9 cellular contexts compared by ENCODE assay signal in genomic region chr7:5773661-5774086, GRCh38. TPM values are rescaled to one million over a fixed set of nuclear protein-coding genes. Genes with fewer than 3 reads are reported as not detected.
DNase-seq lines count a peak whose midpoint lies in the region; ATAC-seq, FAIRE-seq and TF ChIP-seq lines count a peak whose summit lies in the region.
"Had no signal": no experiment of that assay in that cellular context is flagged by ENCODE, and none has a peak within 500 bp of the region (broad histone marks: within the 10 kb centered on the region; RNA-seq: fewer than 3 reads in every experiment).

No MANE protein-coding gene starts in this region.

- H3K4me3 ChIP-seq in AG04450 (ENCODE audit: low read depth, low read length) (no peak overlapping the region), mesenchymal stem cell (ENCODE audit: insufficient read depth in 1 of 2, low read depth in 1 of 2, low read length in 2 of 2) (no peak overlapping the region), kidney (ENCODE audit: low read length in 2 of 2) (no peak overlapping the region)
- H3K4me3 ChIP-seq: GM12878 had no signal

- H2BK5ac ChIP-seq in mesenchymal stem cell (ENCODE audit: low read depth, low read length, poor library complexity, severe bottlenecking) = no peak overlapping the region

- peaks cover 63% of the 10 kb centered on the region for H3K4me1 Mint-ChIP-seq in activated T-cell treated with anti-CD3 and anti-CD28 coated beads, Interleukin-2, amount 50 U/mL, for 72 hours (ENCODE audit: low read depth)

- peak overlapping the region; percentile 94 for H3K27ac Mint-ChIP-seq in activated T-cell treated with anti-CD3 and anti-CD28 coated beads, Interleukin-2, amount 50 U/mL, for 72 hours

- no peaks in the 10 kb centered on the region for H3K79me1 ChIP-seq in mesenchymal stem cell (replicated peaks; ENCODE audit: low read length, poor library complexity, severe bottlenecking)

- H4K8ac ChIP-seq in mesenchymal stem cell (ENCODE audit: low read length) = no peak overlapping the region

- no peak overlapping the region for H2BK15ac ChIP-seq in mesenchymal stem cell (ENCODE audit: low read depth, poor library complexity, severe bottlenecking)

- intact Hi-C loops in kidney (cut with DNase I) = no loop called here

- no peak for FAIRE-seq in kidney (lab: Jason Lieb, UNC)
- FAIRE-seq: GM12878 had no signal

- H3K4me1 ChIP-seq in mesenchymal stem cell (ENCODE audit: control insufficient read depth, insufficient read depth, low read depth, low read length) (peaks cover 12% of the 10 kb centered on the region), kidney (ENCODE audit: control insufficient read depth in 1 of 2, insufficient read depth in 1 of 2, low read depth in 1 of 2, low read length in 2 of 2) (no peaks in the 10 kb centered on the region)

- H3K9ac ChIP-seq in mesenchymal stem cell (ENCODE audit: low read length) (peak overlapping the region; percentile 57), kidney (ENCODE audit: low read length in 2 of 2) (no peak overlapping the region)

- TF ChIP-seq EP300 in Ishikawa (IDR thresholded peaks at IDR 0.05; ENCODE audit: borderline replicate concordance) = no peak

- H3K4me3 Mint-ChIP-seq in activated T-cell treated with anti-CD3 and anti-CD28 coated beads, Interleukin-2, amount 50 U/mL, for 72 hours = peak overlapping the region; percentile 55 to 76

- no peak for TF ChIP-seq RAD21 in Ishikawa (IDR thresholded peaks at IDR 0.05; ENCODE audit: low read depth)

- POLR2A ChIA-PET in AG04450 (lab: Yijun Ruan, JAX) = interaction anchor here (0.7 kb wide), 1 partner anchor 115 kb away, joined by 3 read pairs; no protein-coding TSS in a partner anchor

- H3K9me3 ChIP-seq in AG04450 (ENCODE audit: control insufficient read depth, insufficient read depth, low read length) = no peaks in the 10 kb centered on the region
- no peaks in the 10 kb centered on the region for H3K9me3 ChIP-seq in mesenchymal stem cell (ENCODE audit: control insufficient read depth, low read length)
- H3K9me3 ChIP-seq in kidney (ENCODE audit: control insufficient read depth in 1 of 2, low read length in 2 of 2) = no peaks in the 10 kb centered on the region

- CTCF ChIA-PET in AG04450 (lab: Charles Lee) = no interaction called here

- peak; percentile 68 to 72 for ATAC-seq in activated T-cell treated with anti-CD3 and anti-CD28 coated beads, Interleukin-2, amount 50 U/mL, for 72 hours (replicated peaks in 1 of 2)
- ATAC-seq: GM12878 had no signal

- H3K23ac ChIP-seq in mesenchymal stem cell (ENCODE audit: low read length in 2 of 2) = no peak overlapping the region

- H3K36me3 ChIP-seq in mesenchymal stem cell (ENCODE audit: control insufficient read depth in 1 of 2, insufficient read depth in 2 of 2, low read depth in 1 of 2, low read length in 2 of 2) = peaks cover 10 to 23% of the 10 kb centered on the region in 2 experiments
- H3K36me3 ChIP-seq in kidney (ENCODE audit: control insufficient read depth in 1 of 2, insufficient read depth in 2 of 2, low read length in 2 of 2) = no peaks in the 10 kb centered on the region

- peak overlapping the region in 1 of 2 experiments; percentile 49 for H3K4ac ChIP-seq in mesenchymal stem cell (ENCODE audit: low read depth in 1 of 2, low read length in 2 of 2)

- H2AK5ac ChIP-seq in mesenchymal stem cell (ENCODE audit: low read length, severe bottlenecking) = peak overlapping the region; percentile 57

- H2BK12ac ChIP-seq in mesenchymal stem cell (ENCODE audit: low read length in 2 of 2) = no peak overlapping the region

- no peak overlapping the region for H2AFZ ChIP-seq in mesenchymal stem cell (ENCODE audit: low read depth, low read length)

- H3K27ac ChIP-seq in AG04450 (ENCODE audit: low read depth, low read length) = peak overlapping the region; percentile 87
- H3K27ac ChIP-seq in mesenchymal stem cell (ENCODE audit: low read length, poor library complexity, severe bottlenecking) = peak overlapping the region; percentile 85
- H3K27ac ChIP-seq in kidney (ENCODE audit: low read depth in 2 of 2, low read length in 2 of 2) = no peak overlapping the region

- no peaks in the 10 kb centered on the region for H3K27me3 Mint-ChIP-seq in activated T-cell treated with anti-CD3 and anti-CD28 coated beads, Interleukin-2, amount 50 U/mL, for 72 hours (ENCODE audit: low read depth)

- DNase-seq in AG04450 (ENCODE audit: low read depth, low spot score) (peak; percentile 43), mesenchymal stem cell (peak; percentile 92), kidney (no peak), NCI-H1048 (lab: John Stamatoyannopoulos, UW) (no peak)
- DNase-seq in activated T-cell treated with anti-CD3 and anti-CD28 coated beads, Interleukin-2, amount 50 U/mL, for 72 hours = peak; percentile 51 to 53
- no peak for DNase-seq in central memory CD4-positive, alpha-beta T cell
- no peak for DNase-seq in activated CD4-positive, CD25-positive, alpha-beta regulatory T cell (lab: John Stamatoyannopoulos, UW)

- H3K9me3 Mint-ChIP-seq in activated T-cell treated with anti-CD3 and anti-CD28 coated beads, Interleukin-2, amount 50 U/mL, for 72 hours = no peaks in the 10 kb centered on the region

- WGBS in mesenchymal stem cell = 67% methylated on average over 4 of the region's 6 CpGs

- no peak overlapping the region for H4K91ac ChIP-seq in mesenchymal stem cell (ENCODE audit: low read length)

- H3K27me3 ChIP-seq in AG04450 (ENCODE audit: control insufficient read depth, insufficient read depth, low read length) = no peaks in the 10 kb centered on the region
- no peaks in the 10 kb centered on the region for H3K27me3 ChIP-seq in mesenchymal stem cell (ENCODE audit: control insufficient read depth in 1 of 2, insufficient read depth in 1 of 2, low read length in 2 of 2)

- H3K18ac ChIP-seq in mesenchymal stem cell (ENCODE audit: low read depth in 1 of 2, low read length in 2 of 2) = peak overlapping the region in 1 of 2 experiments; percentile 52

- no peak overlapping the region for H3K4me2 ChIP-seq in mesenchymal stem cell (ENCODE audit: low read length, poor library complexity, severe bottlenecking)

- no peak overlapping the region for H3K14ac ChIP-seq in mesenchymal stem cell (ENCODE audit: low read length in 2 of 2)

- no peak overlapping the region for H2BK120ac ChIP-seq in mesenchymal stem cell (ENCODE audit: low read depth, low read length)

- H3K36me3 Mint-ChIP-seq in activated T-cell treated with anti-CD3 and anti-CD28 coated beads, Interleukin-2, amount 50 U/mL, for 72 hours (ENCODE audit: insufficient read depth in 2 of 2) = peaks cover 0 to 4% of the 10 kb centered on the region in 2 donors

- TF ChIP-seq CTCF in AG04450 (IDR thresholded peaks at IDR 0.05; ENCODE audit: low read depth, low read length) (no peak), kidney (IDR thresholded peaks at IDR 0.05; ENCODE audit: borderline replicate concordance, extremely low read depth, insufficient read depth) (no peak)

TF ChIP-seq in Ishikawa, 13 proteins besides CTCF, POLR2A, EP300 and RAD21:
- TF ChIP-seq NFIC (IDR thresholded peaks at IDR 0.05) (peak; percentile 87), USF1 (IDR thresholded peaks at IDR 0.05) (no peak)

RNA-seq across cellular contexts. Expression of gene RNF216, which starts 7.8 kb away (rescaled TPM):
- polyA plus RNA-seq in AG04450 (2011; rRNA removed) = 33.3 and 36.4 TPM in 2 replicates
- polyA minus RNA-seq in AG04450 (2011; rRNA and poly(A)+ RNA removed) = 51.4 and 52.1 TPM in 2 replicates
- 10 to 100 TPM; 44.6 to 45.7 TPM for total RNA-seq in activated T-cell treated with anti-CD3 and anti-CD28 coated beads, Interleukin-2, amount 50 U/mL, for 72 hours
- 25.1 TPM for polyA plus RNA-seq in mesenchymal stem cell (2013, experiment 1 of 2)
- polyA plus RNA-seq in mesenchymal stem cell (2013, experiment 2 of 2) = 24.7 TPM
- 32.1 TPM for total RNA-seq in kidney
- polyA plus RNA-seq in kidney (ENCODE audit: insufficient read depth, low read depth, low replicate concordance) = 9.4 TPM

Comparison
In these comparisons a context has a peak if more than half of its experiments do, and no peak if none do; other contexts are left out.
1. DNase-seq: peak in AG04450 (single experiment), activated T-cell treated with anti-CD3 and anti-CD28 coated beads, Interleukin-2, amount 50 U/mL, for 72 hours (2 of 2) and mesenchymal stem cell (single experiment); none in kidney (single experiment), central memory CD4-positive, alpha-beta T cell (single experiment), activated CD4-positive, CD25-positive, alpha-beta regulatory T cell (0 of 4) and NCI-H1048 (single experiment).
2. H3K27ac ChIP-seq: peak in AG04450 (single experiment) and mesenchymal stem cell (single experiment); none in kidney (0 of 2).